In the genomic region with DNA sequence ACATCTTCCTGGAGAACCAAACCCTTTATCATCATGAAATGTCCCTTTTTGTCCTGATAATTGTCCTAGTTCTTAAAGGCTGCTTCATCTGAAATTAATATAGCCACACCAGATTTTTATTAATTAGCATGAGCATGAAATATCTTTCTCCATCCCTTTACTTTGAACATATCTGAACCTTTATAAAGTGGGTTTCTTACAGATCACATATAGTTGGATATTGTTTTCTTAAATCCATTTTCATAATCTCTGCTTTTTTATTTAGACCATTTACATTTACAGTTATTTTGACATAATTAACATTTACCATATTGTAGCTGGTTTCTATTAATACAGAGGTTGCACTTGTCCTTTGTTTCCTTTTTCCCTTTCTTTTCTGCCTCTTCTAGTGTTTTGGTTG, we compare ENCODE assay signal across 9 cellular contexts. TPM values are rescaled to one million over a fixed set of nuclear protein-coding genes. Genes with fewer than 3 reads are reported as not detected.
"Had no signal": no experiment of that assay in that cellular context is flagged by ENCODE, and none has a peak within 500 bp of the region (broad histone marks: within the 10 kb centered on the region; RNA-seq: fewer than 3 reads in every experiment).

No MANE protein-coding gene starts in this region.

- ATAC-seq: GM12878 had no signal

- H3K4me3 ChIP-seq: GM12878 had no signal

- FAIRE-seq: G401.6, GM12878, GM12891, GM12892, GM18507, GM19239 had no signal

- DNase-seq: GDM1, GF-D8 had no signal

RNA-seq across cellular contexts. Expression of a gene that starts 17.2 kb away (rescaled TPM):
- total RNA-seq: G401, GM12878 had no signal
- polyA plus RNA-seq: GM12878 had no signal
